24 cellular contexts compared by ENCODE assay signal in genomic region chr11:42034821-42035220, GRCh38.
DNase-seq lines count a peak whose midpoint lies in the region; FAIRE-seq and TF ChIP-seq lines count a peak whose summit lies in the region.
"Had no signal": no experiment of that assay in that cellular context is flagged by ENCODE, and none has a peak within 500 bp of the region (broad histone marks: within the 10 kb centered on the region; RNA-seq: fewer than 3 reads in every experiment).

No MANE protein-coding gene starts in this region.

- H3K27ac ChIP-seq in VCaP (peak overlapping the region; percentile 18), mesenchymal stem cell (ENCODE audit: low read length, poor library complexity, severe bottlenecking) (peak overlapping the region; percentile 35)

- H3K23ac ChIP-seq in mesenchymal stem cell (ENCODE audit: low read length in 2 of 2), result no peak overlapping the region

- no peaks in the 10 kb centered on the region for H3K27me3 ChIP-seq in mesenchymal stem cell (ENCODE audit: control insufficient read depth in 1 of 2, insufficient read depth in 1 of 2, low read length in 2 of 2)
- H3K27me3 ChIP-seq: BE2C, MG63 had no signal

- H3K9ac ChIP-seq in mesenchymal stem cell (ENCODE audit: low read length), result no peak overlapping the region

- H3K18ac ChIP-seq in mesenchymal stem cell (ENCODE audit: low read depth in 1 of 2, low read length in 2 of 2), result no peak overlapping the region

- no peak overlapping the region for H4K8ac ChIP-seq in mesenchymal stem cell (ENCODE audit: low read length)

- no peak for TF ChIP-seq CTCF in VCaP (conservative IDR thresholded peaks at IDR 0.05)

- no peak overlapping the region for H2AK5ac ChIP-seq in mesenchymal stem cell (ENCODE audit: low read length, severe bottlenecking)

- no CpG with 5 or more reads among the region's 1 CpG for WGBS in mesenchymal stem cell

- no peak overlapping the region for H3K4me2 ChIP-seq in mesenchymal stem cell (ENCODE audit: low read length, poor library complexity, severe bottlenecking)

- H3K4me1 ChIP-seq in mesenchymal stem cell (ENCODE audit: control insufficient read depth, insufficient read depth, low read depth, low read length), result no peaks in the 10 kb centered on the region
- H3K4me1 ChIP-seq: BE2C had no signal

- FAIRE-seq in GM12892 (lab: Jason Lieb, UNC) (no peak), frontal cortex (lab: Jason Lieb, UNC) (no peak)
- FAIRE-seq: D721Med, GM12878, GM19239, RCC 7860 had no signal

- peak; percentile 13 for DNase-seq in NOMO-1 treated with DMSO at 0.1 percent for 48 hours (lab: John Stamatoyannopoulos, UW; ENCODE audit: unreplicated experiment)
- no peak for DNase-seq in NOMO-1 treated with dmso at 0.1 percent for 144 hours (lab: John Stamatoyannopoulos, UW; ENCODE audit: unreplicated experiment)
- DNase-seq in mesenchymal stem cell, result no peak
- no peak for DNase-seq in GM12892 (ENCODE audit: insufficient read length)
- DNase-seq in frontal cortex (ENCODE audit: low spot score in 2 of 2), result no peak
- DNase-seq in GM19238 (ENCODE audit: insufficient read length, low spot score), result no peak
- DNase-seq: 8988T; ACHN; BE2C; CD4-positive, CD25-positive, alpha-beta regulatory T cell; KBM-7; MG63; NCI-H1694; NCI-H2029 treated with DMSO at 0.1 percent for 48 hours; NCI-H446 treated with DMSO at 0.1 percent for 48 hours; NCI-H526; NCI-H82; NK-92 treated with Interleukin-12 subunit alpha and Interleukin-12 subunit beta, amount 100 ng/mL, for 24 hours; SIG-M5 had no signal

- no peaks in the 10 kb centered on the region for H3K9me3 ChIP-seq in mesenchymal stem cell (ENCODE audit: control insufficient read depth, low read length)
- H3K9me3 ChIP-seq: BE2C, MG63 had no signal

- H3K4ac ChIP-seq in mesenchymal stem cell (ENCODE audit: low read depth in 1 of 2, low read length in 2 of 2), result no peak overlapping the region

- no peak overlapping the region for H2AFZ ChIP-seq in mesenchymal stem cell (ENCODE audit: low read depth, low read length)

- no peaks in the 10 kb centered on the region for H3K79me1 ChIP-seq in mesenchymal stem cell (replicated peaks; ENCODE audit: low read length, poor library complexity, severe bottlenecking)

- no peak overlapping the region for H4K91ac ChIP-seq in mesenchymal stem cell (ENCODE audit: low read length)

- no peak overlapping the region for H2BK120ac ChIP-seq in mesenchymal stem cell (ENCODE audit: low read depth, low read length)

- H2BK12ac ChIP-seq in mesenchymal stem cell (ENCODE audit: low read length in 2 of 2), result no peak overlapping the region

- no peak overlapping the region for H3K14ac ChIP-seq in mesenchymal stem cell (ENCODE audit: low read length in 2 of 2)

- no peak overlapping the region for H2BK5ac ChIP-seq in mesenchymal stem cell (ENCODE audit: low read depth, low read length, poor library complexity, severe bottlenecking)

- TF ChIP-seq POLR2A in GM12892 (IDR thresholded peaks at IDR 0.05; ENCODE audit: low read depth, low read length), result no peak

- no peaks in the 10 kb centered on the region for H3K36me3 ChIP-seq in mesenchymal stem cell (ENCODE audit: control insufficient read depth in 1 of 2, insufficient read depth in 2 of 2, low read depth in 1 of 2, low read length in 2 of 2)
- H3K36me3 ChIP-seq: BE2C, MG63 had no signal

- no peak overlapping the region for H3K4me3 ChIP-seq in mesenchymal stem cell (ENCODE audit: insufficient read depth in 1 of 2, low read depth in 1 of 2, low read length in 2 of 2)
- H3K4me3 ChIP-seq: GM12878, MG63 had no signal

- H2BK15ac ChIP-seq in mesenchymal stem cell (ENCODE audit: low read depth, poor library complexity, severe bottlenecking), result no peak overlapping the region
